1 cellular context compared by ENCODE assay signal in the genomic region with DNA sequence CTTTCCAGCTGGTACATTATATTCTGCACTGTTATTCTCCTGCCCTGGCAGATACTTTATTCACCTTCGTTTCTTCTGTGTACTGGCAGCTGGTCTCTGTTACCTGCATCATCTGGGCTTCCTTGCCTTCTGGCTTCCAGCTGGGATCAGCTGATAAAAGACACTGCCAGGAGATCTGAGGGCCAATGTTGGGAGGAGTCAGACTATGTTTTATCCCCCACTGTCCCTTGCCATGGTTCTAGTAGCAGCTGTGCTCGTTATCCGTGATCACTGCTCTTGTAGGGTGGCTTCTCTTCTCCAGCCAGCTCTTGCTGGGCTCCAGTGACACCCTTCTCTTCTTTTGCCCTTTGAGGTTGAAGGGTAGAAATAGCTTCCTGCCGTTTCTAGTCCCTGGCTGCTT.
TF ChIP-seq lines count a peak whose summit lies in the region.

No MANE protein-coding gene starts in this region.

TF ChIP-seq in IMR-90, 13 proteins besides CTCF, POLR2A, EP300 and RAD21 (continued from another document):
- TF ChIP-seq, protein P1, sequence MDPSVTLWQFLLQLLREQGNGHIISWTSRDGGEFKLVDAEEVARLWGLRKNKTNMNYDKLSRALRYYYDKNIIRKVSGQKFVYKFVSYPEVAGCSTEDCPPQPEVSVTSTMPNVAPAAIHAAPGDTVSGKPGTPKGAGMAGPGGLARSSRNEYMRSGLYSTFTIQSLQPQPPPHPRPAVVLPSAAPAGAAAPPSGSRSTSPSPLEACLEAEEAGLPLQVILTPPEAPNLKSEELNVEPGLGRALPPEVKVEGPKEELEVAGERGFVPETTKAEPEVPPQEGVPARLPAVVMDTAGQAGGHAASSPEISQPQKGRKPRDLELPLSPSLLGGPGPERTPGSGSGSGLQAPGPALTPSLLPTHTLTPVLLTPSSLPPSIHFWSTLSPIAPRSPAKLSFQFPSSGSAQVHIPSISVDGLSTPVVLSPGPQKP (IDR thresholded peaks at IDR 0.05; ENCODE audit: borderline replicate concordance, low read depth, low read length) = no peak
- TF ChIP-seq RFX5 (IDR thresholded peaks at IDR 0.05; ENCODE audit: low read depth, low read length) = no peak
- no peak for TF ChIP-seq RCOR1 (IDR thresholded peaks at IDR 0.05; ENCODE audit: insufficient replicate concordance, low read length)
- no peak for TF ChIP-seq NFE2L2 (IDR thresholded peaks at IDR 0.05; ENCODE audit: low read depth, low read length)
- TF ChIP-seq MAZ (IDR thresholded peaks at IDR 0.05; ENCODE audit: borderline replicate concordance, low read depth, low read length) = no peak
- no peak for TF ChIP-seq MAFK (IDR thresholded peaks at IDR 0.05; ENCODE audit: low read depth, low read length)
- no peak for TF ChIP-seq SMC3 (IDR thresholded peaks at IDR 0.05; ENCODE audit: low read depth, low read length)
- TF ChIP-seq, protein P2, sequence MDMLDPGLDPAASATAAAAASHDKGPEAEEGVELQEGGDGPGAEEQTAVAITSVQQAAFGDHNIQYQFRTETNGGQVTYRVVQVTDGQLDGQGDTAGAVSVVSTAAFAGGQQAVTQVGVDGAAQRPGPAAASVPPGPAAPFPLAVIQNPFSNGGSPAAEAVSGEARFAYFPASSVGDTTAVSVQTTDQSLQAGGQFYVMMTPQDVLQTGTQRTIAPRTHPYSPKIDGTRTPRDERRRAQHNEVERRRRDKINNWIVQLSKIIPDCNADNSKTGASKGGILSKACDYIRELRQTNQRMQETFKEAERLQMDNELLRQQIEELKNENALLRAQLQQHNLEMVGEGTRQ (IDR thresholded peaks at IDR 0.05; ENCODE audit: low read depth, low read length) = no peak
- no peak for TF ChIP-seq FOS (IDR thresholded peaks at IDR 0.05; ENCODE audit: low read depth, low read length)
